In the genomic region with DNA sequence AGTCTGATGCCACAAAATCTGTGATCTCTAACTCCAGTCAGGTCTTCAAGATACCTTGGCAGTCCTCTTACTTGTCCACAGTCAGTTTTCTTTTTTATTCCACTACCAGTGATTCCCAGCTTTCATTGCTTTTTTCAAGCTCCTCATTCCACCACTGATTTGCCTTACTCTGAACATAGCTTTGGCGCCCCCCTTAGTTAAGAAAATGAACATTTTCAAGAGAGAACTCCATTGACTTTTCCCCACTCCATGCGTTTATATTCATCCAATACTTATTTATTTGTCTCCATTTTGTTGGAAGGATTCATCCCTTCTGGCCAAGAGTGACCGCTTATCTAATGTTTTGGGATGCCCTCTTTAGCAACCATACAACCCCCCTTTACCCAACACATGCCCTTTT, we compare ENCODE assay signal across 8 cellular contexts. TPM values are rescaled to one million over a fixed set of nuclear protein-coding genes. Genes with fewer than 3 reads are reported as not detected.
DNase-seq lines count a peak whose midpoint lies in the region; ATAC-seq and TF ChIP-seq lines count a peak whose summit lies in the region.

No MANE protein-coding gene starts in this region.

- no peak for TF ChIP-seq POLR2A in adrenal gland (IDR thresholded peaks at IDR 0.05)

- H3K4me3 ChIP-seq in adrenal gland = no peak overlapping the region

- WGBS in adrenal gland, 4 donors = 54 to 61% (median 61%) methylated on average over 3 of the region's 3 CpGs

- no peaks in the 10 kb centered on the region for H3K27me3 ChIP-seq in adrenal gland

- peak; percentile 30; the same call in 1 of the 2 replicates for TF ChIP-seq CTCF in LNCAP (IDR thresholded peaks at IDR 0.05)
- TF ChIP-seq CTCF in adrenal gland (IDR thresholded peaks at IDR 0.05) = peak in 5 of 6 experiments; percentile 11 to 39 (median 31)

- no peak for ATAC-seq in esophagus mucosa

- no peaks in the 10 kb centered on the region for H3K9me3 ChIP-seq in adrenal gland (replicated peaks in 1 of 3)

- intact Hi-C loops in adrenal gland (cut with DNase I) = loop anchor here in 1 of 2 donors (2.0 kb wide), 1 partner anchor 86 kb away; no protein-coding TSS in a partner anchor

- peaks cover 8 to 29% of the 10 kb centered on the region in 2 donors for H3K4me1 ChIP-seq in adrenal gland (replicated peaks in 1 of 2)

- DNase-seq in EL (peak; percentile 34), adrenal gland (no peak), myocyte (ENCODE audit: low read depth) (peak; percentile 26), UCSD-AML1 (lab: John Stamatoyannopoulos, UW; ENCODE audit: unreplicated experiment) (no peak), middle frontal gyrus (ENCODE audit: extremely low spot score, low spot score) (no peak)
- DNase-seq in activated CD4-positive, alpha-beta T cell treated with anti-CD3 and anti-CD28 coated beads, Interleukin-2, amount 50 U/mL, for 48 hours = no peak

- no peak overlapping the region for H3K27ac ChIP-seq in adrenal gland

- H3K36me3 ChIP-seq in adrenal gland (replicated peaks in 1 of 2) = peaks cover 0 to 19% of the 10 kb centered on the region in 2 donors

RNA-seq across cellular contexts. Expression of a gene that starts 33.9 kb away (rescaled TPM):
- 10 to 100 TPM; 13.6 to 45.2 (median 28.0) TPM for total RNA-seq in adrenal gland
- 10 to 100 TPM; 23.6 to 34.4 (median 29.1) TPM for polyA plus RNA-seq in adrenal gland
- 25.3 and 25.5 TPM in 2 replicates for total RNA-seq in myocyte
- 34.5 TPM for polyA plus RNA-seq in myocyte (2012)
- total RNA-seq in esophagus mucosa = 26.9 TPM

Comparison
In these comparisons a context has a peak if more than half of its experiments do, and no peak if none do; other contexts are left out.
1. DNase-seq: peak in EL (single experiment) and myocyte (single experiment); none in adrenal gland (0 of 7), activated CD4-positive, alpha-beta T cell treated with anti-CD3 and anti-CD28 coated beads, Interleukin-2, amount 50 U/mL, for 48 hours (0 of 2), UCSD-AML1 (single experiment) and middle frontal gyrus (single experiment).